In genomic region chr4:173252024-173252935, GRCh38 we compare ENCODE assay signal across 8 cellular contexts.
A peak's percentile ranks its signal among the peaks of the same experiment; 100 is the strongest.
DNase-seq lines count a peak whose midpoint lies in the region; ATAC-seq and TF ChIP-seq lines count a peak whose summit lies in the region.

No MANE protein-coding gene starts in this region.

- H2BK5ac ChIP-seq in trophoblast cell (ENCODE audit: low read depth, low read length, poor library complexity): no peak overlapping the region

- no peak overlapping the region for H2BK12ac ChIP-seq in trophoblast cell (ENCODE audit: low read length)

- no peak overlapping the region for H4K91ac ChIP-seq in trophoblast cell (ENCODE audit: low read depth, low read length)

- H2AK5ac ChIP-seq in trophoblast cell (ENCODE audit: low read length): no peak overlapping the region

- WGBS in trophoblast cell (ENCODE audit: extremely low coverage, insufficient coverage, insufficient read length): no CpG with 5 or more reads among the region's 6 CpGs

- ATAC-seq in GM21619 (IDR thresholded peaks at IDR 0.05; ENCODE audit: unreplicated experiment): peak; percentile 94

- H2AFZ ChIP-seq in fibroblast of lung (ENCODE audit: low read length) (no peak overlapping the region), trophoblast cell (ENCODE audit: insufficient read depth, low read length, poor library complexity) (no peak overlapping the region)

- no peak overlapping the region for H4K12ac ChIP-seq in trophoblast cell (ENCODE audit: low read depth, low read length)

- H3K14ac ChIP-seq in trophoblast cell (ENCODE audit: low read length): no peak overlapping the region

- no peak for TF ChIP-seq CTCF in fibroblast of lung (conservative IDR thresholded peaks at IDR 0.05 in 1 of 2, IDR thresholded peaks at IDR 0.05 in 1 of 2; ENCODE audit: low read depth in 1 of 2, low read length in 2 of 2)

- H3K4ac ChIP-seq in trophoblast cell (ENCODE audit: low read depth, low read length): no peak overlapping the region

- H3K4me1 ChIP-seq in fibroblast of lung (ENCODE audit: control insufficient read depth, extremely low read depth, insufficient read depth, low read length) (peaks cover 3% of the 10 kb centered on the region), trophoblast cell (ENCODE audit: control insufficient read depth in 1 of 2, insufficient read depth in 2 of 2, low read length in 2 of 2) (no peaks in the 10 kb centered on the region)

- DNase-seq in NCI-H1694 treated with DMSO at 0.1 percent for 48 hours (lab: John Stamatoyannopoulos, UW) (peak; percentile 6), NCI-H1694 (lab: John Stamatoyannopoulos, UW) (no peak), HT-29 (ENCODE audit: low spot score) (peak; percentile 88), fibroblast of lung (ENCODE audit: low read depth in 2 of 2) (peak; percentile 99 to 100), trophoblast cell (peak; percentile 75 to 88), SKM-1 treated with dmso at 0.1 percent for 144 hours (lab: John Stamatoyannopoulos, UW; ENCODE audit: unreplicated experiment) (no peak)

- H3K9ac ChIP-seq in fibroblast of lung (ENCODE audit: insufficient read depth, low read length) (no peak overlapping the region), trophoblast cell (ENCODE audit: low read length) (no peak overlapping the region)

- H4K8ac ChIP-seq in trophoblast cell (ENCODE audit: low read depth, low read length): no peak overlapping the region

- H3K27ac ChIP-seq in fibroblast of lung (ENCODE audit: insufficient read depth, low read length) (no peak overlapping the region), trophoblast cell (ENCODE audit: low read depth, low read length) (no peak overlapping the region)

- H3K79me1 ChIP-seq in trophoblast cell (ENCODE audit: low read length): no peaks in the 10 kb centered on the region

- H3K27me3 ChIP-seq in fibroblast of lung (ENCODE audit: control insufficient read depth, insufficient read depth, low read length) (no peaks in the 10 kb centered on the region), trophoblast cell (ENCODE audit: insufficient read depth, low read length) (no peaks in the 10 kb centered on the region)

- H3K9me3 ChIP-seq in fibroblast of lung (ENCODE audit: control insufficient read depth, insufficient read depth, low read depth, low read length): no peaks in the 10 kb centered on the region
- H3K9me3 ChIP-seq in trophoblast cell (ENCODE audit: insufficient read depth, low read depth, low read length): no peaks in the 10 kb centered on the region

- H3K4me2 ChIP-seq in fibroblast of lung (ENCODE audit: extremely low read depth, insufficient read depth, low read length): no peak overlapping the region
- H3K4me2 ChIP-seq in trophoblast cell (ENCODE audit: low read length): no peak overlapping the region

- no peaks in the 10 kb centered on the region for H4K20me1 ChIP-seq in fibroblast of lung (ENCODE audit: control insufficient read depth, extremely low read depth, insufficient read depth, low read length)

- H3K79me2 ChIP-seq in fibroblast of lung (ENCODE audit: control insufficient read depth, insufficient read depth, low read length) (no peaks in the 10 kb centered on the region), trophoblast cell (ENCODE audit: control insufficient read depth, insufficient read depth, low read length, poor library complexity) (no peaks in the 10 kb centered on the region)

- H2BK120ac ChIP-seq in trophoblast cell (ENCODE audit: insufficient read depth, low read length, poor library complexity): no peak overlapping the region

- no peaks in the 10 kb centered on the region for H3K36me3 ChIP-seq in fibroblast of lung (ENCODE audit: control insufficient read depth, insufficient read depth, low read length)
- H3K36me3 ChIP-seq in trophoblast cell (ENCODE audit: control insufficient read depth in 1 of 2, insufficient read depth in 2 of 2, low read length in 2 of 2): peaks cover 2 to 4% of the 10 kb centered on the region in 2 experiments

- H3K23ac ChIP-seq in trophoblast cell (ENCODE audit: low read length): no peak overlapping the region

- H3K18ac ChIP-seq in trophoblast cell (ENCODE audit: low read length): no peak overlapping the region

- H3K4me3 ChIP-seq in fibroblast of lung (replicated peaks in 1 of 4; ENCODE audit: control extremely low read depth in 1 of 4, insufficient read depth in 1 of 4, low read depth in 3 of 4, low read length in 4 of 4): no peak overlapping the region
- H3K4me3 ChIP-seq in trophoblast cell (ENCODE audit: low read depth, low read length): no peak overlapping the region

TF ChIP-seq in PFSK-1, 5 proteins besides CTCF, POLR2A, EP300 and RAD21:
- TF ChIP-seq POLR2AphosphoS5 (IDR thresholded peaks at IDR 0.05; ENCODE audit: low read depth, low read length): no peak
- peak; percentile 73; the same call in 1 of the 2 replicates for TF ChIP-seq SIN3A (IDR thresholded peaks at IDR 0.05; ENCODE audit: borderline replicate concordance, insufficient read depth, low read length)
- TF ChIP-seq REST (IDR thresholded peaks at IDR 0.05; ENCODE audit: insufficient read depth in 1 of 2, low read depth in 2 of 2, low read length in 2 of 2): peak; percentile 82 to 95
- peak; percentile 25; the same call in 1 of the 2 replicates for TF ChIP-seq TAF1 (IDR thresholded peaks at IDR 0.05; ENCODE audit: borderline replicate concordance, insufficient read depth, low read length)
- TF ChIP-seq FOXP2 (optimal IDR thresholded peaks at IDR 0.05; ENCODE audit: borderline replicate concordance, extremely low read depth, extremely low read length, insufficient read depth): peak; percentile 53
TF ChIP-seq in PFSK-1: peak in this region for 4.

Comparison
In these comparisons a context has a peak if more than half of its experiments do, and no peak if none do; other contexts are left out.
1. DNase-seq: peak in NCI-H1694 treated with DMSO at 0.1 percent for 48 hours (single experiment), HT-29 (single experiment), fibroblast of lung (2 of 2) and trophoblast cell (2 of 2); none in NCI-H1694 (single experiment) and SKM-1 treated with dmso at 0.1 percent for 144 hours (single experiment).